Comparison of ENCODE assay signal across 2 cellular contexts in the genomic region with DNA sequence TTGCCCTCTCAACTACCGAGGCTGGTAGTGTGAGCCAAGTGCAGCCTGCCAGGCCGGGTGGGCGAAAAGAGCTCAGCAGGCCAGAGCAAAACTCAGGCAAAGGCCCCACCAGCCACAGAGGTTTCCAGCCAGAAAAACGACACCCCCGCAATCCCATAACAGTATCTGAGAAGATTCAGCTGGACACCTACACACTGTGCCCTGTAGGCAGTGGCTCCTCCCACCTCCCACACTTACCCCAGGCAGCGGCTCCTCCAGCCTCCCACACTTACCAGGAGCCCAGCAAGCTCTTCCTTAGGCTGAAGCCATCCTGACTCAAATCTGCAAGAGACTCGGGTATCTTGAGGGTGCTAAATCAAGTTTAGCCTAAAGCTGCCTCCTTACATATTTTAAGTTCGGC.
TF ChIP-seq lines count a peak whose summit lies in the region.

No MANE protein-coding gene starts in this region.

TF ChIP-seq in HepG2, 621 proteins besides CTCF, POLR2A, EP300 and RAD21:
- TF ChIP-seq, protein P1, sequence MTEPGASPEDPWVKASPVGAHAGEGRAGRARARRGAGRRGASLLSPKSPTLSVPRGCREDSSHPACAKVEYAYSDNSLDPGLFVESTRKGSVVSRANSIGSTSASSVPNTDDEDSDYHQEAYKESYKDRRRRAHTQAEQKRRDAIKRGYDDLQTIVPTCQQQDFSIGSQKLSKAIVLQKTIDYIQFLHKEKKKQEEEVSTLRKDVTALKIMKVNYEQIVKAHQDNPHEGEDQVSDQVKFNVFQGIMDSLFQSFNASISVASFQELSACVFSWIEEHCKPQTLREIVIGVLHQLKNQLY (CRISPR knock-in tag; IDR thresholded peaks at IDR 0.05) = no peak
- TF ChIP-seq ZNF777 (CRISPR knock-in tag; IDR thresholded peaks at IDR 0.05) (no peak), MTA1 (CRISPR knock-in tag; IDR thresholded peaks at IDR 0.05; ENCODE audit: borderline replicate concordance) (no peak), ZNF605 (CRISPR knock-in tag; IDR thresholded peaks at IDR 0.05) (no peak), ZKSCAN5 (CRISPR knock-in tag; IDR thresholded peaks at IDR 0.05) (no peak), ZNF160 (CRISPR knock-in tag; IDR thresholded peaks at IDR 0.05) (no peak)

TF ChIP-seq in HEK293T, 16 proteins besides CTCF, POLR2A, EP300 and RAD21 (continued from another document):
- TF ChIP-seq L3MBTL2 (conservative IDR thresholded peaks at IDR 0.05) (no peak), ARNT (IDR thresholded peaks at IDR 0.05) (no peak), LEF1 (IDR thresholded peaks at IDR 0.05; ENCODE audit: borderline replicate concordance) (no peak), SUZ12 (IDR thresholded peaks at IDR 0.05) (no peak), HDGF (IDR thresholded peaks at IDR 0.05; ENCODE audit: borderline replicate concordance) (no peak), NFRKB (IDR thresholded peaks at IDR 0.05) (no peak), TARDBP (IDR thresholded peaks at IDR 0.05) (no peak), ELF4 (IDR thresholded peaks at IDR 0.05) (no peak), FOXA1 (IDR thresholded peaks at IDR 0.05) (no peak), SP1 (IDR thresholded peaks at IDR 0.05) (no peak), ZNF384 (IDR thresholded peaks at IDR 0.05) (no peak), BHLHE40 (IDR thresholded peaks at IDR 0.05; ENCODE audit: borderline replicate concordance) (no peak), CTBP1 (IDR thresholded peaks at IDR 0.05; ENCODE audit: borderline replicate concordance) (no peak)
- TF ChIP-seq, protein P2, sequence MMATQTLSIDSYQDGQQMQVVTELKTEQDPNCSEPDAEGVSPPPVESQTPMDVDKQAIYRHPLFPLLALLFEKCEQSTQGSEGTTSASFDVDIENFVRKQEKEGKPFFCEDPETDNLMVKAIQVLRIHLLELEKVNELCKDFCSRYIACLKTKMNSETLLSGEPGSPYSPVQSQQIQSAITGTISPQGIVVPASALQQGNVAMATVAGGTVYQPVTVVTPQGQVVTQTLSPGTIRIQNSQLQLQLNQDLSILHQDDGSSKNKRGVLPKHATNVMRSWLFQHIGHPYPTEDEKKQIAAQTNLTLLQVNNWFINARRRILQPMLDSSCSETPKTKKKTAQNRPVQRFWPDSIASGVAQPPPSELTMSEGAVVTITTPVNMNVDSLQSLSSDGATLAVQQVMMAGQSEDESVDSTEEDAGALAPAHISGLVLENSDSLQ (IDR thresholded peaks at IDR 0.05) = no peak
